ENCODE assay signal across 2 cellular contexts in the genomic region with DNA sequence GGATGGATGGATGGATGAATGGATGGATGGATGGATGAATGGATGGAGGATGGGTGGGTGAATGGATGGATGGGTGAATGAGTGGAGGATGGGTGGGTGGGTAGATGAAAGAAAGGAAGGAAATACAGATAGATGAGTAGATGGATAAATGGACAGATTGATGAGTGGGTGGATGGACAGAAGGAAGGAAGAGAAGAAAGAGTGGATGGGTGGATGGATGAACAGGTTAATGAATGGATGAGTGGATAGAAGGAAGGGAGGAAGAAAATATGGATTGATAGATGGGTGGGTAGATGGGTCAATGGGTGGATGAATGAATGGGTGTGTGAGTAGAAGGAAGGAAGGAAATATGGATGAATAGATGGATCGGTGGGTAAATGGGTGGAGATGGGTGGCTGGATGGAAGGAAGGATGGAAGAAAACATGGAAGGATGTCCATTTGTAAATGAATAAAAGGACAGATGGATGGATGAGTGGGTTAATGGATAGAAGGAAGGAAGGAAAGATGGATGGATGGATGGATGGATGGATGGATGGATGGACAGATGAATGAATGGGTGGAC.
TF ChIP-seq lines count a peak whose summit lies in the region.

No MANE protein-coding gene starts in this region.

TF ChIP-seq in HepG2, 621 proteins besides CTCF, POLR2A, EP300 and RAD21 (continued from another document):
- TF ChIP-seq FOXK2 (IDR thresholded peaks at IDR 0.05) (0 out of 2 replicates have a peak, but pooled peaks have one; percentile 4), FOXA1 (IDR thresholded peaks at IDR 0.05) (0 out of 2 replicates have a peak, but pooled peaks have one; percentile 3), FOXA1 (CRISPR knock-in tag; IDR thresholded peaks at IDR 0.05) (no peak), ATF7 (IDR thresholded peaks at IDR 0.05) (0 out of 2 replicates have a peak, but pooled peaks have one; percentile 4), ATF7 (CRISPR knock-in tag; IDR thresholded peaks at IDR 0.05) (no peak), ZNF282 (IDR thresholded peaks at IDR 0.05; ENCODE audit: partially characterized antibody) (peak; percentile 56), PHB2 (IDR thresholded peaks at IDR 0.05; ENCODE audit: partially characterized antibody) (peak; percentile 20)
- TF ChIP-seq, protein P1, sequence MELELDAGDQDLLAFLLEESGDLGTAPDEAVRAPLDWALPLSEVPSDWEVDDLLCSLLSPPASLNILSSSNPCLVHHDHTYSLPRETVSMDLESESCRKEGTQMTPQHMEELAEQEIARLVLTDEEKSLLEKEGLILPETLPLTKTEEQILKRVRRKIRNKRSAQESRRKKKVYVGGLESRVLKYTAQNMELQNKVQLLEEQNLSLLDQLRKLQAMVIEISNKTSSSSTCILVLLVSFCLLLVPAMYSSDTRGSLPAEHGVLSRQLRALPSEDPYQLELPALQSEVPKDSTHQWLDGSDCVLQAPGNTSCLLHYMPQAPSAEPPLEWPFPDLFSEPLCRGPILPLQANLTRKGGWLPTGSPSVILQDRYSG (CRISPR knock-in tag; IDR thresholded peaks at IDR 0.05): no peak
- TF ChIP-seq, protein P2, sequence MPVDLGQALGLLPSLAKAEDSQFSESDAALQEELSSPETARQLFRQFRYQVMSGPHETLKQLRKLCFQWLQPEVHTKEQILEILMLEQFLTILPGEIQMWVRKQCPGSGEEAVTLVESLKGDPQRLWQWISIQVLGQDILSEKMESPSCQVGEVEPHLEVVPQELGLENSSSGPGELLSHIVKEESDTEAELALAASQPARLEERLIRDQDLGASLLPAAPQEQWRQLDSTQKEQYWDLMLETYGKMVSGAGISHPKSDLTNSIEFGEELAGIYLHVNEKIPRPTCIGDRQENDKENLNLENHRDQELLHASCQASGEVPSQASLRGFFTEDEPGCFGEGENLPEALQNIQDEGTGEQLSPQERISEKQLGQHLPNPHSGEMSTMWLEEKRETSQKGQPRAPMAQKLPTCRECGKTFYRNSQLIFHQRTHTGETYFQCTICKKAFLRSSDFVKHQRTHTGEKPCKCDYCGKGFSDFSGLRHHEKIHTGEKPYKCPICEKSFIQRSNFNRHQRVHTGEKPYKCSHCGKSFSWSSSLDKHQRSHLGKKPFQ (CRISPR knock-in tag; IDR thresholded peaks at IDR 0.05; ENCODE audit: insufficient replicate concordance): no peak

TF ChIP-seq in HEK293, 187 proteins besides CTCF, POLR2A, EP300 and RAD21 (continued from another document):
- TF ChIP-seq, protein P3, sequence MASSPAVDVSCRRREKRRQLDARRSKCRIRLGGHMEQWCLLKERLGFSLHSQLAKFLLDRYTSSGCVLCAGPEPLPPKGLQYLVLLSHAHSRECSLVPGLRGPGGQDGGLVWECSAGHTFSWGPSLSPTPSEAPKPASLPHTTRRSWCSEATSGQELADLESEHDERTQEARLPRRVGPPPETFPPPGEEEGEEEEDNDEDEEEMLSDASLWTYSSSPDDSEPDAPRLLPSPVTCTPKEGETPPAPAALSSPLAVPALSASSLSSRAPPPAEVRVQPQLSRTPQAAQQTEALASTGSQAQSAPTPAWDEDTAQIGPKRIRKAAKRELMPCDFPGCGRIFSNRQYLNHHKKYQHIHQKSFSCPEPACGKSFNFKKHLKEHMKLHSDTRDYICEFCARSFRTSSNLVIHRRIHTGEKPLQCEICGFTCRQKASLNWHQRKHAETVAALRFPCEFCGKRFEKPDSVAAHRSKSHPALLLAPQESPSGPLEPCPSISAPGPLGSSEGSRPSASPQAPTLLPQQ (tag by site-specific recombination; IDR thresholded peaks at IDR 0.05): no peak
- TF ChIP-seq ZFHX2 (tag by site-specific recombination; conservative IDR thresholded peaks at IDR 0.05) (0 out of 2 replicates have a peak, but pooled peaks have one; percentile 9), ZNF366 (tag by site-specific recombination; conservative IDR thresholded peaks at IDR 0.05) (peak; percentile 99)
